In genomic region chr7:26515462-26515861, GRCh38 we compare ENCODE assay signal across 13 cellular contexts.
DNase-seq lines count a peak whose midpoint lies in the region; ATAC-seq, FAIRE-seq and TF ChIP-seq lines count a peak whose summit lies in the region.
"Had no signal": no experiment of that assay in that cellular context is flagged by ENCODE, and none has a peak within 500 bp of the region (broad histone marks: within the 10 kb centered on the region; RNA-seq: fewer than 3 reads in every experiment).

No MANE protein-coding gene starts in this region.

- H3K27me3 ChIP-seq in endodermal cell (ENCODE audit: control insufficient read depth, insufficient read depth, low read length, poor library complexity, severe bottlenecking): no peaks in the 10 kb centered on the region
- H3K27me3 ChIP-seq: upper lobe of left lung had no signal

- H3K9me3 ChIP-seq in A549 (no peaks in the 10 kb centered on the region), endodermal cell (ENCODE audit: control insufficient read depth, low read length) (no peaks in the 10 kb centered on the region)
- H3K9me3 ChIP-seq: upper lobe of left lung had no signal

- DNase-seq in A549 (ENCODE audit: low read depth in 1 of 2, low spot score in 1 of 2) (no peak), LNCaP clone FGC (ENCODE audit: low read depth) (peak; percentile 96), NCI-H774 (lab: John Stamatoyannopoulos, UW) (peak; percentile 67), endodermal cell (no peak), medulla oblongata (ENCODE audit: extremely low spot score) (no peak), islet precursor cell (no peak), superior temporal gyrus (ENCODE audit: extremely low spot score) (no peak), ureter (ENCODE audit: low spot score) (no peak)
- DNase-seq: activated CD8-positive, alpha-beta memory T cell treated with anti-CD3 and anti-CD28 coated beads, Interleukin-2, amount 10 ng/mL, durations not matched to agents 7 days and 5 days; upper lobe of left lung had no signal

- no peak for TF ChIP-seq CTCF in A549 (IDR thresholded peaks at IDR 0.05)
- no peak for TF ChIP-seq CTCF in LNCaP clone FGC (IDR thresholded peaks at IDR 0.05; ENCODE audit: control insufficient read depth, extremely low read depth, insufficient read depth)
- no peak for TF ChIP-seq CTCF in endodermal cell (conservative IDR thresholded peaks at IDR 0.05)

- H3K9me3 Mint-ChIP-seq in endodermal cell: no peaks in the 10 kb centered on the region
- H3K9me3 Mint-ChIP-seq: natural killer cell treated with Interleukin-12 subunit alpha and Interleukin-12 subunit beta and Interleukin-15 and Interleukin-18, amount 100 ng/mL, for 72 hours had no signal

- 27% methylated on average over 5 of the region's 5 CpGs for WGBS in A549 (ENCODE audit: missing lambda C conversion rate)
- 92 to 100% methylated on average over 2 to 5 of the region's 5 CpGs for WGBS in endodermal cell (ENCODE audit: insufficient coverage in 1 of 2, insufficient read length in 1 of 2), 2 experiments

- H3K4me3 ChIP-seq in A549: no peak overlapping the region
- H3K4me3 ChIP-seq in LNCaP clone FGC (ENCODE audit: low read depth, low read length): no peak overlapping the region
- no peak overlapping the region for H3K4me3 ChIP-seq in endodermal cell (ENCODE audit: low read length)
- H3K4me3 ChIP-seq: skin epidermis, upper lobe of left lung had no signal

- FAIRE-seq in A549 (lab: Jason Lieb, UNC): no peak

- H3K4me1 ChIP-seq in A549 (no peaks in the 10 kb centered on the region), endodermal cell (ENCODE audit: control insufficient read depth, insufficient read depth, low read length) (no peaks in the 10 kb centered on the region)
- H3K4me1 ChIP-seq: upper lobe of left lung had no signal

- no peak for TF ChIP-seq POLR2A in A549 (IDR thresholded peaks at IDR 0.05; ENCODE audit: low read length)

- H3K4me2 ChIP-seq in A549: no peak overlapping the region

- H3K27ac ChIP-seq in A549 (no peak overlapping the region), endodermal cell (ENCODE audit: low read depth, low read length) (peak overlapping the region; percentile 10)
- H3K27ac ChIP-seq: skin epidermis, upper lobe of left lung had no signal

- ATAC-seq in A549: peak; percentile 21 to 49; a peak in 1 of 6 replicates
- ATAC-seq: activated CD8-positive, alpha-beta memory T cell treated with anti-CD3 and anti-CD28 coated beads, Interleukin-2, amount 10 ng/mL, durations not matched to agents 7 days and 5 days; natural killer cell treated with Interleukin-12 subunit alpha and Interleukin-12 subunit beta and Interleukin-15 and Interleukin-18, amount 100 ng/mL, for 72 hours had no signal

- H3K4me1 Mint-ChIP-seq in endodermal cell: no peaks in the 10 kb centered on the region
- H3K4me1 Mint-ChIP-seq: activated CD8-positive, alpha-beta memory T cell treated with anti-CD3 and anti-CD28 coated beads, Interleukin-2, amount 10 ng/mL, durations not matched to agents 7 days and 5 days had no signal

- no peak for TF ChIP-seq RAD21 in A549 (conservative IDR thresholded peaks at IDR 0.05 in 1 of 2, IDR thresholded peaks at IDR 0.05 in 1 of 2)

- POLR2A ChIA-PET in A549 (lab: Yijun Ruan, JAX): no interaction called here

- CTCF ChIA-PET in A549 (lab: Yijun Ruan, JAX): no interaction called here

- no peak for TF ChIP-seq EP300 in A549 (IDR thresholded peaks at IDR 0.05)

- H3K36me3 ChIP-seq in endodermal cell (ENCODE audit: control insufficient read depth, insufficient read depth, low read length): no peaks in the 10 kb centered on the region
- H3K36me3 ChIP-seq: upper lobe of left lung had no signal

- no peaks in the 10 kb centered on the region for H3K36me3 Mint-ChIP-seq in endodermal cell (ENCODE audit: low read depth)
- H3K36me3 Mint-ChIP-seq: activated CD8-positive, alpha-beta memory T cell treated with anti-CD3 and anti-CD28 coated beads, Interleukin-2, amount 10 ng/mL, durations not matched to agents 7 days and 5 days; natural killer cell treated with Interleukin-12 subunit alpha and Interleukin-12 subunit beta and Interleukin-15 and Interleukin-18, amount 100 ng/mL, for 72 hours had no signal

- H3K27ac Mint-ChIP-seq in endodermal cell: no peak overlapping the region
- H3K27ac Mint-ChIP-seq: activated CD8-positive, alpha-beta memory T cell treated with anti-CD3 and anti-CD28 coated beads, Interleukin-2, amount 10 ng/mL, durations not matched to agents 7 days and 5 days; activated naive CD8-positive, alpha-beta T cell; natural killer cell treated with Interleukin-12 subunit alpha and Interleukin-12 subunit beta and Interleukin-15 and Interleukin-18, amount 100 ng/mL, for 72 hours had no signal

- no peak overlapping the region for H3K4me3 Mint-ChIP-seq in endodermal cell
- H3K4me3 Mint-ChIP-seq: activated CD8-positive, alpha-beta memory T cell treated with anti-CD3 and anti-CD28 coated beads, Interleukin-2, amount 10 ng/mL, durations not matched to agents 7 days and 5 days; activated naive CD8-positive, alpha-beta T cell; natural killer cell treated with Interleukin-12 subunit alpha and Interleukin-12 subunit beta and Interleukin-15 and Interleukin-18, amount 100 ng/mL, for 72 hours had no signal

- H3K9ac ChIP-seq in endodermal cell (ENCODE audit: extremely low read depth, low read length, poor library complexity, severe bottlenecking): no peak overlapping the region

- H3K27me3 Mint-ChIP-seq in endodermal cell (ENCODE audit: insufficient read depth): no peaks in the 10 kb centered on the region

TF ChIP-seq in A549, 52 proteins besides CTCF, POLR2A, EP300 and RAD21:
- TF ChIP-seq MAFK (IDR thresholded peaks at IDR 0.05; ENCODE audit: partially characterized antibody) (no peak), MYC (IDR thresholded peaks at IDR 0.05; ENCODE audit: borderline replicate concordance, low read length) (no peak), KDM5A (IDR thresholded peaks at IDR 0.05) (no peak)

Comparison
In these comparisons a context has a peak if more than half of its experiments do, and no peak if none do; other contexts are left out.
1. DNase-seq: peak in LNCaP clone FGC (single experiment) and NCI-H774 (single experiment); none in A549 (0 of 2), endodermal cell (single experiment), medulla oblongata (single experiment), islet precursor cell (single experiment), superior temporal gyrus (single experiment) and ureter (single experiment).